ENCODE assay signal across 11 cellular contexts in genomic region chr11:19633276-19633675, GRCh38.
A peak's percentile ranks its signal among the peaks of the same experiment; 100 is the strongest.
DNase-seq lines count a peak whose midpoint lies in the region; ATAC-seq and TF ChIP-seq lines count a peak whose summit lies in the region.
"Had no signal": no experiment of that assay in that cellular context is flagged by ENCODE, and none has a peak within 500 bp of the region (broad histone marks: within the 10 kb centered on the region; RNA-seq: fewer than 3 reads in every experiment).

No MANE protein-coding gene starts in this region.

- H3F3A ChIP-seq in Loucy (ENCODE audit: low read depth): peaks cover 15% of the 10 kb centered on the region

- H3K9me3 ChIP-seq in Loucy (ENCODE audit: insufficient read depth, low read depth, low read length) (no peaks in the 10 kb centered on the region), lower lobe of right lung (no peaks in the 10 kb centered on the region)

- no peaks in the 10 kb centered on the region for H3K36me3 Mint-ChIP-seq in activated T-helper 17 cell treated with anti-CD3 and anti-CD28 coated beads, Interleukin-2, amount 50 U/mL, for 72 hours (ENCODE audit: low read depth)

- intact Hi-C loops in lower lobe of right lung (cut with DNase I): no loop called here

- H3K27me3 ChIP-seq in Loucy (ENCODE audit: insufficient read depth, low read length, poor library complexity, severe bottlenecking): no peaks in the 10 kb centered on the region
- H3K27me3 ChIP-seq in lower lobe of right lung (ENCODE audit: low read depth): no peaks in the 10 kb centered on the region

- no peak for TF ChIP-seq CTCF in Loucy (conservative IDR thresholded peaks at IDR 0.05; ENCODE audit: low read length)
- no peak for TF ChIP-seq CTCF in lower lobe of right lung (IDR thresholded peaks at IDR 0.05)

- ATAC-seq in lower lobe of right lung (peak; percentile 92 to 93), HG03565 (IDR thresholded peaks at IDR 0.05; ENCODE audit: unreplicated experiment) (no peak)
- ATAC-seq in activated T-helper 17 cell treated with anti-CD3 and anti-CD28 coated beads, Interleukin-2, amount 50 U/mL, for 72 hours (replicated peaks): no peak

- H3K27ac ChIP-seq in lower lobe of right lung: peak overlapping the region; percentile 25
- no peak overlapping the region for H3K27ac ChIP-seq in substantia nigra (ENCODE audit: low read depth, low read length, poor library complexity, severe bottlenecking)

- no peaks in the 10 kb centered on the region for H4K20me1 ChIP-seq in Loucy (ENCODE audit: insufficient read depth, low read length, poor library complexity, severe bottlenecking)

- no peak overlapping the region for H2AFZ ChIP-seq in Loucy (ENCODE audit: low read length)

- H3K9me3 Mint-ChIP-seq in activated T-helper 17 cell treated with anti-CD3 and anti-CD28 coated beads, Interleukin-2, amount 50 U/mL, for 72 hours: no peaks in the 10 kb centered on the region

- no peak overlapping the region for H3K9ac ChIP-seq in Loucy (ENCODE audit: low read depth, low read length, poor library complexity, severe bottlenecking)

- DNase-seq in cerebellar cortex (ENCODE audit: low spot score) (peak; percentile 17), lower lobe of right lung (peak; percentile 85), substantia nigra (lab: John Stamatoyannopoulos, UW) (peak in 27 of 49 donors; percentile 12 to 77 (median 39)), DMS 273 (lab: John Stamatoyannopoulos, UW; ENCODE audit: unreplicated experiment) (no peak), SK-N-DZ (ENCODE audit: low spot score) (no peak)
- DNase-seq: CD4-positive, alpha-beta T cell; erythroblast had no signal

- H3K4me2 ChIP-seq in Loucy (ENCODE audit: low read depth, low read length, poor library complexity, severe bottlenecking): peak overlapping the region; percentile 64

- H3K4me1 Mint-ChIP-seq in activated T-helper 17 cell treated with anti-CD3 and anti-CD28 coated beads, Interleukin-2, amount 50 U/mL, for 72 hours: no peaks in the 10 kb centered on the region

- peaks cover 11% of the 10 kb centered on the region for H3K27me3 Mint-ChIP-seq in activated T-helper 17 cell treated with anti-CD3 and anti-CD28 coated beads, Interleukin-2, amount 50 U/mL, for 72 hours

- no peak overlapping the region for H3K27ac Mint-ChIP-seq in activated T-helper 17 cell treated with anti-CD3 and anti-CD28 coated beads, Interleukin-2, amount 50 U/mL, for 72 hours
- H3K27ac Mint-ChIP-seq: CD4-positive, alpha-beta T cell had no signal

- H3K9me2 ChIP-seq in Loucy (replicated peaks; ENCODE audit: low read depth, low read length): no peaks in the 10 kb centered on the region

- H3K79me2 ChIP-seq in Loucy (ENCODE audit: insufficient read depth, low read length): no peaks in the 10 kb centered on the region

- H3K36me3 ChIP-seq in Loucy (ENCODE audit: insufficient read depth, low read length) (no peaks in the 10 kb centered on the region), lower lobe of right lung (no peaks in the 10 kb centered on the region)

- H3K4me3 ChIP-seq in Loucy (ENCODE audit: low read length, poor library complexity, severe bottlenecking) (no peak overlapping the region), lower lobe of right lung (no peak overlapping the region)

- H3K4me3 Mint-ChIP-seq in activated T-helper 17 cell treated with anti-CD3 and anti-CD28 coated beads, Interleukin-2, amount 50 U/mL, for 72 hours: no peak overlapping the region
- H3K4me3 Mint-ChIP-seq: brain; CD4-positive, alpha-beta T cell had no signal

- H3K4me1 ChIP-seq in Loucy (ENCODE audit: insufficient read depth, low read length, poor library complexity, severe bottlenecking) (peaks cover 43% of the 10 kb centered on the region), lower lobe of right lung (peaks cover 21% of the 10 kb centered on the region)

Comparison
In these comparisons a context has a peak if more than half of its experiments do, and no peak if none do; other contexts are left out.
1. DNase-seq: peak in cerebellar cortex (single experiment), lower lobe of right lung (single experiment) and substantia nigra (27 of 49); none in DMS 273 (single experiment) and SK-N-DZ (single experiment).
2. ATAC-seq: peak in lower lobe of right lung (2 of 2); none in activated T-helper 17 cell treated with anti-CD3 and anti-CD28 coated beads, Interleukin-2, amount 50 U/mL, for 72 hours (single experiment) and HG03565 (single experiment).